ENCODE assay signal across 8 cellular contexts in the genomic region with DNA sequence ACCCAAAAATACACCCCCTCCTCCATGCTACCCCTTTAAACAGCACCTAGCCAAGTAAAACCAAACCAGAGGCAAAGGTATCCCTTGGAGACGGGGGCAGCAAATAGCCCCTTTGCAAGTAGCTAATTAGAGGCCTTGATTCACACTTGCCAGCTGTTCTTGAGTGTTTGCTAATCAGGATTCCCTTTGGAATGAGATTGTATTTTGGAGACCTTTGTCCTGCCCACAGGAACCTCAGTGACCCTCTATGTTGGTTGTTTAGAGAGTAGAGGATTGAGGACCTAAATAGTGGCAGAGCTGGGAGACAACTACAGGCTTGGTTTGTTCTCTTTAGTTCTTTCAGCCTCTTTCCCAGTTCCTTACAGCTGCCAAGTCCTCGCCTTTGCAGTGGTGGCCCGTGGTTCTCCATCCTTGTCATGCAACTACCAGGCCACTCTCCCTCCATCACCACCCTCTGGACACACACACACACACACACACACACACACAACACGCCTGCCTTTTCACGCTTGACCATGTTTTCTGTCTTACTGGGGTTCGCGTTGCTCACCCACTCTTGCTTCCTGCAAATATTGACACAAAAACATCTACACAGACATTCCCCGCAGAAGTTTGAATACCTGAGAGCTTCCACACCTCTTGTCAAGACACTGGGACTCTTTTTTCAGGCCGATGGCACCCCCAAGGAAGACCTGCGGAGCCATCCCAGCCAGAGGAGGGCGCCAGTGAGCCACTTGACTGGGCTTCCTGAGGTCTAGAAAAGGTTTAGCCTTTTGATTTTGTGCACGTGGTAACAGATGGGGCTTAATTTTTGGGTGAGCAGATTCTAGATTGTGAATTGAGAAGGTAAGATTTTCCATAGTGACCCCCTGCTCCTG.
DNase-seq lines count a peak whose midpoint lies in the region; ATAC-seq and TF ChIP-seq lines count a peak whose summit lies in the region.

No MANE protein-coding gene starts in this region.

- ATAC-seq in GM21360 (IDR thresholded peaks at IDR 0.05; ENCODE audit: unreplicated experiment): peak; percentile 74
- peak; percentile 15 to 20 for ATAC-seq in naive thymus-derived CD8-positive, alpha-beta T cell
- ATAC-seq in thoracic aorta (ENCODE audit: insufficient number of reproducible peaks, low FRiP score, low read depth): peak; percentile 19

- POLR2A ChIA-PET in BJ (lab: Charles Lee): no interaction called here
- POLR2A ChIA-PET in activated CD4-positive, alpha-beta T cell treated with anti-CD3 and anti-CD28 coated beads, Interleukin-2, amount 10 ng/mL, durations not matched to agents 7 days and 5 days (lab: Charles Lee): interaction anchor here (0.6 kb wide), 1 partner anchor 22 kb away, joined by 4 read pairs; no protein-coding TSS in a partner anchor
- POLR2A ChIA-PET in naive thymus-derived CD8-positive, alpha-beta T cell (lab: Charles Lee): interaction anchor here (0.6 to 8.5 kb wide), 10 partner anchors 14 to 186 kb away, joined by 3 to 138 read pairs (median 4); no protein-coding TSS in a partner anchor

- H3K27ac Mint-ChIP-seq in activated CD4-positive, alpha-beta T cell treated with anti-CD3 and anti-CD28 coated beads, Interleukin-2, amount 10 ng/mL, durations not matched to agents 7 days and 5 days: peak overlapping the region; percentile 73
- H3K27ac Mint-ChIP-seq in naive thymus-derived CD8-positive, alpha-beta T cell: peak overlapping the region; percentile 96 to 100 (median 98)

- no peaks in the 10 kb centered on the region for H3K36me3 ChIP-seq in BJ (ENCODE audit: control insufficient read depth, insufficient read depth, low read length)
- H3K36me3 ChIP-seq in Loucy (ENCODE audit: insufficient read depth, low read length): peaks cover 18% of the 10 kb centered on the region; the same call in 1 of the 2 replicates
- no peaks in the 10 kb centered on the region for H3K36me3 ChIP-seq in thoracic aorta

- no peak overlapping the region for H3K4me2 ChIP-seq in Loucy (ENCODE audit: low read depth, low read length, poor library complexity, severe bottlenecking)

- peaks cover 27% of the 10 kb centered on the region for H3K36me3 Mint-ChIP-seq in activated CD4-positive, alpha-beta T cell treated with anti-CD3 and anti-CD28 coated beads, Interleukin-2, amount 10 ng/mL, durations not matched to agents 7 days and 5 days (ENCODE audit: low read depth)
- peaks cover 4 to 13% (median 4%) of the 10 kb centered on the region in 3 donors for H3K36me3 Mint-ChIP-seq in naive thymus-derived CD8-positive, alpha-beta T cell

- DNase-seq in BJ (ENCODE audit: low read depth): no peak
- DNase-seq in activated CD4-positive, alpha-beta T cell treated with anti-CD3 and anti-CD28 coated beads, Interleukin-2, amount 10 ng/mL, durations not matched to agents 7 days and 5 days: peak; percentile 84
- peak; percentile 78 for DNase-seq in ecto neural progenitor cell (ENCODE audit: low spot score)
- peak; percentile 73 to 91 (median 87) for DNase-seq in naive thymus-derived CD8-positive, alpha-beta T cell
- DNase-seq in thoracic aorta (ENCODE audit: low spot score): no peak
- no peak for DNase-seq in NCI-H187 (lab: John Stamatoyannopoulos, UW)

- peak; percentile 56 for TF ChIP-seq CTCF in BJ (IDR thresholded peaks at IDR 0.05; ENCODE audit: insufficient read depth, low read depth, low read length)
- TF ChIP-seq CTCF in Loucy (conservative IDR thresholded peaks at IDR 0.05; ENCODE audit: low read length): peak; percentile 99
- peak; percentile 26 for TF ChIP-seq CTCF in thoracic aorta (IDR thresholded peaks at IDR 0.05)

- no peaks in the 10 kb centered on the region for H3K9me3 ChIP-seq in Loucy (ENCODE audit: insufficient read depth, low read depth, low read length)
- no peaks in the 10 kb centered on the region for H3K9me3 ChIP-seq in thoracic aorta

- H3K9ac ChIP-seq in Loucy (ENCODE audit: low read depth, low read length, poor library complexity, severe bottlenecking): no peak overlapping the region

- no peak overlapping the region for H2AFZ ChIP-seq in Loucy (ENCODE audit: low read length)

- no peaks in the 10 kb centered on the region for H4K20me1 ChIP-seq in Loucy (ENCODE audit: insufficient read depth, low read length, poor library complexity, severe bottlenecking)

- H3K27me3 Mint-ChIP-seq in activated CD4-positive, alpha-beta T cell treated with anti-CD3 and anti-CD28 coated beads, Interleukin-2, amount 10 ng/mL, durations not matched to agents 7 days and 5 days: no peaks in the 10 kb centered on the region
- H3K27me3 Mint-ChIP-seq in naive thymus-derived CD8-positive, alpha-beta T cell: no peaks in the 10 kb centered on the region

- H3F3A ChIP-seq in Loucy (ENCODE audit: low read depth): no peaks in the 10 kb centered on the region

- no peaks in the 10 kb centered on the region for H3K79me2 ChIP-seq in Loucy (ENCODE audit: insufficient read depth, low read length)

- H3K4me3 ChIP-seq in BJ (ENCODE audit: low read depth, low read length) (no peak overlapping the region), Loucy (ENCODE audit: low read length, poor library complexity, severe bottlenecking) (no peak overlapping the region), thoracic aorta (no peak overlapping the region)

- H3K4me1 Mint-ChIP-seq in activated CD4-positive, alpha-beta T cell treated with anti-CD3 and anti-CD28 coated beads, Interleukin-2, amount 10 ng/mL, durations not matched to agents 7 days and 5 days: peaks cover 64% of the 10 kb centered on the region
- peaks cover 33 to 74% (median 67%) of the 10 kb centered on the region in 4 donors for H3K4me1 Mint-ChIP-seq in naive thymus-derived CD8-positive, alpha-beta T cell

- H3K9me3 Mint-ChIP-seq in activated CD4-positive, alpha-beta T cell treated with anti-CD3 and anti-CD28 coated beads, Interleukin-2, amount 10 ng/mL, durations not matched to agents 7 days and 5 days: no peaks in the 10 kb centered on the region
- H3K9me3 Mint-ChIP-seq in naive thymus-derived CD8-positive, alpha-beta T cell: no peaks in the 10 kb centered on the region

- H3K4me1 ChIP-seq in Loucy (ENCODE audit: insufficient read depth, low read length, poor library complexity, severe bottlenecking) (peaks cover 5% of the 10 kb centered on the region), thoracic aorta (ENCODE audit: control insufficient read depth in 1 of 2, low read depth in 2 of 2) (no peaks in the 10 kb centered on the region)

- no peak overlapping the region for H3K4me3 Mint-ChIP-seq in activated CD4-positive, alpha-beta T cell treated with anti-CD3 and anti-CD28 coated beads, Interleukin-2, amount 10 ng/mL, durations not matched to agents 7 days and 5 days
- peak overlapping the region in 9 of 10 donors; percentile 29 to 83 (median 57) for H3K4me3 Mint-ChIP-seq in naive thymus-derived CD8-positive, alpha-beta T cell

- H3K27me3 ChIP-seq in BJ (ENCODE audit: control insufficient read depth, insufficient read depth, low read length) (no peaks in the 10 kb centered on the region), Loucy (ENCODE audit: insufficient read depth, low read length, poor library complexity, severe bottlenecking) (no peaks in the 10 kb centered on the region), thoracic aorta (replicated peaks; ENCODE audit: insufficient read depth) (no peaks in the 10 kb centered on the region)

- no peak overlapping the region for H3K27ac ChIP-seq in thoracic aorta

- no peaks in the 10 kb centered on the region for H3K9me2 ChIP-seq in Loucy (replicated peaks; ENCODE audit: low read depth, low read length)

- CTCF ChIA-PET in BJ (lab: Yijun Ruan, JAX): interaction anchor here (0.6 to 4.0 kb wide), 7 partner anchors 11 to 1460 kb away, joined by 3 to 15 read pairs (median 3); no protein-coding TSS in a partner anchor
- CTCF ChIA-PET in activated CD4-positive, alpha-beta T cell treated with anti-CD3 and anti-CD28 coated beads, Interleukin-2, amount 10 ng/mL, durations not matched to agents 7 days and 5 days (lab: Charles Lee): interaction anchor here (0.8 to 9.4 kb wide), 16 partner anchors 10 to 305 kb away, joined by 3 to 93 read pairs (median 4); no protein-coding TSS in a partner anchor

Comparison
In these comparisons a context has a peak if more than half of its experiments do, and no peak if none do; other contexts are left out.
1. DNase-seq: peak in activated CD4-positive, alpha-beta T cell treated with anti-CD3 and anti-CD28 coated beads, Interleukin-2, amount 10 ng/mL, durations not matched to agents 7 days and 5 days (single experiment), ecto neural progenitor cell (single experiment) and naive thymus-derived CD8-positive, alpha-beta T cell (10 of 10); none in BJ (single experiment), thoracic aorta (single experiment) and NCI-H187 (0 of 2).
2. CTCF ChIP-seq: peak in every context shown above with its lines; median percentile 99 in Loucy; 56 in BJ; 26 in thoracic aorta.
3. ATAC-seq: peak in every context shown above with its lines; median percentile 74 in GM21360; 19 in thoracic aorta; 18 in naive thymus-derived CD8-positive, alpha-beta T cell.